Comparison of ENCODE assay signal across 13 cellular contexts in the genomic region with DNA sequence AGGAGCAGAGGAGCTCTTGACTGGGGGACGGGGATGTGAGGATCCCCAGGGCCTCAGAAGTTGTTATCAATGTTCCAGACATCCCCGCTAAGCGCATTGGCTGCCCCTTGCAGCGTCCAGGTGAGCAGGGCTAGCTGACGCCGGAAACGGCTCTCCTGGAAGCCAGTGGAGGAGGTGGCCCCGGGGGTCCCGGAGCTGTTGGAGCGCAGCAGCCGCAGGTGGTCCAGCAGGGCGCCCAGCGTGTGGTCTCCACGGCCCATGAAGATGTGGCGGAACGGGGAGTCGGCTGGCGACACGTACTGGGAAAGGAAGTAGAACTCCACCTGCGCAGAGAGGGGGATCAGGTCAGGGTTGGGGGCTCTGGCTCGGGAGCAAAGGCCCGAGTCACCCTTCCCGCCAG. TPM values are rescaled to one million over a fixed set of nuclear protein-coding genes. Genes with fewer than 3 reads are reported as not detected.
A peak's percentile ranks its signal among the peaks of the same experiment; 100 is the strongest.
DNase-seq lines count a peak whose midpoint lies in the region; ATAC-seq, FAIRE-seq and TF ChIP-seq lines count a peak whose summit lies in the region.
"Had no signal": no experiment of that assay in that cellular context is flagged by ENCODE, and none has a peak within 500 bp of the region (broad histone marks: within the 10 kb centered on the region; RNA-seq: fewer than 3 reads in every experiment).

No MANE protein-coding gene starts in this region.

- TF ChIP-seq EP300 in HepG2 (IDR thresholded peaks at IDR 0.05; ENCODE audit: low read depth in 2 of 2, low read length in 2 of 2) (no peak), HepG2 (CRISPR knock-in tag; IDR thresholded peaks at IDR 0.05; ENCODE audit: borderline replicate concordance) (no peak)

- H3K27ac ChIP-seq in HEK293 (ENCODE audit: extremely low read depth, low read depth, low read length) (no peak overlapping the region), HepG2 (ENCODE audit: extremely low read length, insufficient read depth, low read length) (no peak overlapping the region), trophoblast cell (ENCODE audit: low read depth, low read length) (no peak overlapping the region)
- H3K27ac ChIP-seq: BLaER1 treated with 17β-estradiol and CSF1 and Interleukin-3, amounts not matched to agents 10 nM and 100 nM had no signal

- H3K18ac ChIP-seq in trophoblast cell (ENCODE audit: low read length) = no peak overlapping the region

- POLR2A ChIA-PET in HEK293 (lab: Yijun Ruan, JAX) (no interaction called here), HepG2 (lab: Yijun Ruan, JAX) (interaction anchor here (1.0 to 2.7 kb wide), 6 partner anchors 8 to 61 kb away, joined by 3 to 20 read pairs (median 4); partner anchors contain the start of genes FBXO24, LRCH4 and MOSPD3)

- H3K9me3 ChIP-seq in HEK293 (ENCODE audit: control insufficient read depth, insufficient read depth, low read depth, low read length) (no peaks in the 10 kb centered on the region), HepG2 (ENCODE audit: low read length) (no peaks in the 10 kb centered on the region), trophoblast cell (ENCODE audit: insufficient read depth, low read depth, low read length) (no peaks in the 10 kb centered on the region)
- H3K9me3 ChIP-seq: BLaER1 treated with 17β-estradiol and CSF1 and Interleukin-3, amounts not matched to agents 10 nM and 100 nM had no signal

- H3K4me1 ChIP-seq in HEK293 (ENCODE audit: control insufficient read depth, insufficient read depth, low read length) = no peaks in the 10 kb centered on the region
- peaks cover 21% of the 10 kb centered on the region for H3K4me1 ChIP-seq in HepG2 (ENCODE audit: insufficient read depth, low read length)
- no peaks in the 10 kb centered on the region for H3K4me1 ChIP-seq in trophoblast cell (ENCODE audit: control insufficient read depth in 1 of 2, insufficient read depth in 2 of 2, low read length in 2 of 2)

- 97% methylated on average over 20 of the region's 23 CpGs for WGBS in HepG2 (ENCODE audit: low lambda C conversion rate)
- no CpG with 5 or more reads among the region's 23 CpGs for WGBS in trophoblast cell (ENCODE audit: extremely low coverage, insufficient coverage, insufficient read length)

- H2BK5ac ChIP-seq in trophoblast cell (ENCODE audit: low read depth, low read length, poor library complexity) = no peak overlapping the region

- H3K36me3 ChIP-seq in HEK293 (ENCODE audit: control insufficient read depth in 2 of 2, insufficient read depth in 1 of 2, low read length in 2 of 2) (no peaks in the 10 kb centered on the region), HepG2 (replicated peaks in 1 of 2; ENCODE audit: control insufficient read depth in 1 of 2, insufficient read depth in 2 of 2, low read length in 2 of 2) (peaks cover 0 to 4% of the 10 kb centered on the region in 2 experiments; a peak in 1 of 5 replicates), trophoblast cell (ENCODE audit: control insufficient read depth in 1 of 2, insufficient read depth in 2 of 2, low read length in 2 of 2) (no peaks in the 10 kb centered on the region)

- no peak overlapping the region for H4K8ac ChIP-seq in trophoblast cell (ENCODE audit: low read depth, low read length)

- intact Hi-C loops in HepG2 (cut with micrococcal nuclease; ENCODE audit: unreplicated experiment) = no loop called here

- H2BK120ac ChIP-seq in trophoblast cell (ENCODE audit: insufficient read depth, low read length, poor library complexity) = no peak overlapping the region

- TF ChIP-seq RAD21 in HepG2 (CRISPR knock-in tag; IDR thresholded peaks at IDR 0.05) = no peak

- DNase-seq in HepG2 (ENCODE audit: low spot score) = no peak
- no peak for DNase-seq in trophoblast cell
- no peak for DNase-seq in frontal cortex (ENCODE audit: low spot score in 2 of 2)
- no peak for DNase-seq in G401 (ENCODE audit: low spot score)
- DNase-seq: ACHN; CD4-positive, CD25-positive, alpha-beta regulatory T cell; DMS53 had no signal

- 0 out of 4 replicates have a peak, but pooled peaks of 1 of the 2 experiments have one; percentile 19 for TF ChIP-seq POLR2A in HepG2 (IDR thresholded peaks at IDR 0.05; ENCODE audit: insufficient read depth in 1 of 2, low read depth in 2 of 2, low read length in 2 of 2)

- H2BK12ac ChIP-seq in trophoblast cell (ENCODE audit: low read length) = no peak overlapping the region

- no peak overlapping the region for H3K23ac ChIP-seq in trophoblast cell (ENCODE audit: low read length)

- no peak for FAIRE-seq in HepG2 (lab: Jason Lieb, UNC)
- FAIRE-seq in frontal cortex (lab: Jason Lieb, UNC) = no peak
- FAIRE-seq: H54, HTR-8/SVneo had no signal

- no peak for ATAC-seq in HepG2
- ATAC-seq: HCT116 had no signal

- no peaks in the 10 kb centered on the region for H3K27me3 ChIP-seq in HepG2 (ENCODE audit: control insufficient read depth in 1 of 2, insufficient read depth in 2 of 2, low read length in 2 of 2)
- H3K27me3 ChIP-seq in trophoblast cell (ENCODE audit: insufficient read depth, low read length) = no peaks in the 10 kb centered on the region
- H3K27me3 ChIP-seq: BLaER1 treated with 17β-estradiol and CSF1 and Interleukin-3, amounts not matched to agents 10 nM and 100 nM had no signal

- H3K79me1 ChIP-seq in trophoblast cell (ENCODE audit: low read length) = no peaks in the 10 kb centered on the region

- H4K91ac ChIP-seq in trophoblast cell (ENCODE audit: low read depth, low read length) = no peak overlapping the region

- H3K14ac ChIP-seq in trophoblast cell (ENCODE audit: low read length) = no peak overlapping the region

- H3K4me2 ChIP-seq in HepG2 (ENCODE audit: low read depth, low read length) (no peak overlapping the region), trophoblast cell (ENCODE audit: low read length) (no peak overlapping the region)
- H3K4me2 ChIP-seq: BLaER1 treated with 17β-estradiol and CSF1 and Interleukin-3, amounts not matched to agents 10 nM and 100 nM had no signal

- no peak overlapping the region for H2AFZ ChIP-seq in HepG2 (ENCODE audit: low read length)
- H2AFZ ChIP-seq in trophoblast cell (ENCODE audit: insufficient read depth, low read length, poor library complexity) = no peak overlapping the region

- CTCF ChIA-PET in HEK293 (lab: Yijun Ruan, JAX) (interaction anchor here (1.4 to 2.4 kb wide), 2 partner anchors 12 to 71 kb away, joined by 3 to 10 read pairs; no protein-coding TSS in a partner anchor), HepG2 (lab: Yijun Ruan, JAX; ENCODE audit: low intra/inter-chr PET ratio, low total read pairs) (no interaction called here)

- no peak overlapping the region for H3K4me3 ChIP-seq in HEK293 (ENCODE audit: low read depth, low read length)
- H3K4me3 ChIP-seq in HepG2 (replicated peaks in 1 of 3; ENCODE audit: insufficient read depth in 1 of 3, low read depth in 2 of 3, low read length in 3 of 3) = no peak overlapping the region
- H3K4me3 ChIP-seq in trophoblast cell (ENCODE audit: low read depth, low read length) = peak overlapping the region; percentile 37
- H3K4me3 ChIP-seq: BLaER1 treated with 17β-estradiol and CSF1 and Interleukin-3, amounts not matched to agents 10 nM and 100 nM had no signal

- no peak overlapping the region for H2AK5ac ChIP-seq in trophoblast cell (ENCODE audit: low read length)

- H3K79me2 ChIP-seq in HepG2 (ENCODE audit: insufficient read depth, low read length) (no peaks in the 10 kb centered on the region), trophoblast cell (ENCODE audit: control insufficient read depth, insufficient read depth, low read length, poor library complexity) (no peaks in the 10 kb centered on the region)

- H3K9ac ChIP-seq in HepG2 (ENCODE audit: insufficient read depth, low read depth, low read length) (no peak overlapping the region), trophoblast cell (ENCODE audit: low read length) (no peak overlapping the region)

- H4K12ac ChIP-seq in trophoblast cell (ENCODE audit: low read depth, low read length) = no peak overlapping the region

- in situ Hi-C loops in HepG2 (cut with HindIII; ENCODE audit: extremely low pct_ligation_motif_present, low pct_unique_long_range_greater_than_20kb) (no loop called here), G401 (cut with HindIII; ENCODE audit: low sequenced_read_pairs) (no loop called here)

- no peak overlapping the region for H3K4ac ChIP-seq in trophoblast cell (ENCODE audit: low read depth, low read length)

- no peaks in the 10 kb centered on the region for H4K20me1 ChIP-seq in HepG2 (ENCODE audit: insufficient read depth, low read length)
- H4K20me1 ChIP-seq: BLaER1 treated with 17β-estradiol and CSF1 and Interleukin-3, amounts not matched to agents 10 nM and 100 nM had no signal

- BruUV-seq in HepG2 (replicated peaks; lab: Mats Ljungman, UMichigan) = TSS peak; percentile 41

- no peak for TF ChIP-seq CTCF in HEK293 (tag by site-specific recombination; IDR thresholded peaks at IDR 0.05)
- no peak for TF ChIP-seq CTCF in HepG2 (CRISPR knock-in tag; IDR thresholded peaks at IDR 0.05)

RNA-seq across cellular contexts. Expression of gene MOSPD3, which starts 8.5 kb away (rescaled TPM):
- total RNA-seq in HepG2 (2016; rRNA removed; fragmentation: Illumina TruSeq; extraction: Trizol) (6.1 and 7.6 TPM in 2 replicates), frontal cortex (9.0 TPM)
- total RNA-seq in HepG2 (2016; cell fraction: cytosol; rRNA removed; fragmentation: Illumina TruSeq; extraction: Trizol; ENCODE audit: low read depth) = 12.3 and 20.4 TPM in 2 replicates
- total RNA-seq in HepG2 (2016; cell fraction: insoluble cytoplasmic fraction; rRNA removed; fragmentation: Illumina TruSeq; extraction: Trizol) = 4.0 and 7.0 TPM in 2 replicates
- 15.9 and 22.1 TPM in 2 replicates for total RNA-seq in HepG2 (2016; cell fraction: membrane; rRNA removed; fragmentation: Illumina TruSeq; extraction: Trizol)
- 4.2 and 6.2 TPM in 2 replicates for total RNA-seq in HepG2 (2016; cell fraction: nucleus; rRNA removed; fragmentation: Illumina TruSeq; extraction: Trizol)
- polyA plus RNA-seq in HepG2 (2011; rRNA removed) = 8.6 and 8.8 TPM in 2 replicates
- 3.9 and 6.3 TPM in 2 replicates for polyA plus RNA-seq in HepG2 (2011; cell fraction: cytosol; rRNA removed)
- polyA plus RNA-seq in HepG2 (2011; cell fraction: nucleus; rRNA removed) = 21.4 and 23.3 TPM in 2 replicates
- polyA plus RNA-seq in HepG2 (2012) = 7.9 and 11.0 TPM in 2 replicates
- 45.9 and 64.3 TPM in 2 replicates for polyA plus RNA-seq in HepG2 (2016; cell fraction: cytosol; fragmentation: Illumina TruSeq; extraction: Trizol; ENCODE audit: low read depth)
- polyA plus RNA-seq in HepG2 (2016; cell fraction: insoluble cytoplasmic fraction; fragmentation: Illumina TruSeq; extraction: Trizol; ENCODE audit: low read depth) = 15.6 and 23.4 TPM in 2 replicates
- 47.5 and 59.2 TPM in 2 replicates for polyA plus RNA-seq in HepG2 (2016; cell fraction: membrane; fragmentation: Illumina TruSeq; extraction: Trizol; ENCODE audit: low read depth)
- polyA plus RNA-seq in HepG2 (2016; cell fraction: nucleus; fragmentation: Illumina TruSeq; extraction: Trizol; ENCODE audit: insufficient read depth, low read depth) = 17.4 and 18.3 TPM in 2 replicates
- polyA minus RNA-seq in HepG2 (2011; rRNA and poly(A)+ RNA removed; ENCODE audit: low replicate concordance) = 3.9 and 4.7 TPM in 2 replicates
- 1.7 and 2.4 TPM in 2 replicates for polyA minus RNA-seq in HepG2 (2011; cell fraction: cytosol; rRNA and poly(A)+ RNA removed)
- polyA minus RNA-seq in HepG2 (2011; cell fraction: nucleus; rRNA and poly(A)+ RNA removed) = 4.5 and 5.2 TPM in 2 replicates
- 18.6 and 19.0 TPM in 2 replicates for polyA plus RNA-seq in trophoblast cell (2013)
- 12.9 and 52.9 TPM in 2 replicates for total RNA-seq in G401 (2014; rRNA removed; shearing (Covaris generic))

RNA-seq across cellular contexts. Expression of gene PCOLCE, which starts 18.6 kb away (rescaled TPM):
- total RNA-seq in HepG2 (2016; rRNA removed; fragmentation: Illumina TruSeq; extraction: Trizol) (3.9 and 16.0 TPM in 2 replicates), frontal cortex (3.3 TPM)
- 2.1 and 2.3 TPM in 2 replicates for total RNA-seq in HepG2 (2016; cell fraction: cytosol; rRNA removed; fragmentation: Illumina TruSeq; extraction: Trizol; ENCODE audit: low read depth)
- 3.3 and 18.3 TPM in 2 replicates for total RNA-seq in HepG2 (2016; cell fraction: insoluble cytoplasmic fraction; rRNA removed; fragmentation: Illumina TruSeq; extraction: Trizol)
- 1.9 and 2.0 TPM in 2 replicates for total RNA-seq in HepG2 (2016; cell fraction: membrane; rRNA removed; fragmentation: Illumina TruSeq; extraction: Trizol)
- 20.4 and 23.8 TPM in 2 replicates for total RNA-seq in HepG2 (2016; cell fraction: nucleus; rRNA removed; fragmentation: Illumina TruSeq; extraction: Trizol)
- polyA plus RNA-seq in HepG2 (2011; rRNA removed) = 5.3 and 6.9 TPM in 2 replicates
- polyA plus RNA-seq in HepG2 (2011; cell fraction: cytosol; rRNA removed) = 3.1 and 3.4 TPM in 2 replicates
- 62.1 and 64.1 TPM in 2 replicates for polyA plus RNA-seq in HepG2 (2011; cell fraction: nucleus; rRNA removed)
- 15.6 and 28.9 TPM in 2 replicates for polyA plus RNA-seq in HepG2 (2012)
- 3.5 and 3.8 TPM in 2 replicates for polyA plus RNA-seq in HepG2 (2016; cell fraction: cytosol; fragmentation: Illumina TruSeq; extraction: Trizol; ENCODE audit: low read depth)
- polyA plus RNA-seq in HepG2 (2016; cell fraction: insoluble cytoplasmic fraction; fragmentation: Illumina TruSeq; extraction: Trizol; ENCODE audit: low read depth) = 6.3 and 9.1 TPM in 2 replicates
- 3.4 and 3.6 TPM in 2 replicates for polyA plus RNA-seq in HepG2 (2016; cell fraction: membrane; fragmentation: Illumina TruSeq; extraction: Trizol; ENCODE audit: low read depth)
- 81.2 and 84.3 TPM in 2 replicates for polyA plus RNA-seq in HepG2 (2016; cell fraction: nucleus; fragmentation: Illumina TruSeq; extraction: Trizol; ENCODE audit: insufficient read depth, low read depth)
- polyA minus RNA-seq in HepG2 (2011; rRNA and poly(A)+ RNA removed; ENCODE audit: low replicate concordance) = 1.7 and 2.2 TPM in 2 replicates
- 3.4 and 4.9 TPM in 2 replicates for polyA minus RNA-seq in HepG2 (2011; cell fraction: cytosol; rRNA and poly(A)+ RNA removed)
- polyA minus RNA-seq in HepG2 (2011; cell fraction: nucleus; rRNA and poly(A)+ RNA removed) = 7.1 and 9.0 TPM in 2 replicates
- 37.2 and 37.6 TPM in 2 replicates for polyA plus RNA-seq in trophoblast cell (2013)
- 72.9 and 82.8 TPM in 2 replicates for total RNA-seq in G401 (2014; rRNA removed; shearing (Covaris generic))

RNA-seq across cellular contexts. Expression of gene TFR2, which starts 20.5 kb away (rescaled TPM):
- total RNA-seq in HepG2 (2016; rRNA removed; fragmentation: Illumina TruSeq; extraction: Trizol) = 12.5 and 36.9 TPM in 2 replicates
- total RNA-seq in HepG2 (2016; cell fraction: cytosol; rRNA removed; fragmentation: Illumina TruSeq; extraction: Trizol; ENCODE audit: low read depth) = 3.4 and 5.6 TPM in 2 replicates
- 10.1 and 35.7 TPM in 2 replicates for total RNA-seq in HepG2 (2016; cell fraction: insoluble cytoplasmic fraction; rRNA removed; fragmentation: Illumina TruSeq; extraction: Trizol)
- total RNA-seq in HepG2 (2016; cell fraction: membrane; rRNA removed; fragmentation: Illumina TruSeq; extraction: Trizol) = 8.2 and 10.4 TPM in 2 replicates
- 34.2 and 34.9 TPM in 2 replicates for total RNA-seq in HepG2 (2016; cell fraction: nucleus; rRNA removed; fragmentation: Illumina TruSeq; extraction: Trizol)
- 64.2 and 122 TPM in 2 replicates for polyA plus RNA-seq in HepG2 (2011; rRNA removed)
- polyA plus RNA-seq in HepG2 (2011; cell fraction: cytosol; rRNA removed) = 55.9 and 57.8 TPM in 2 replicates
- polyA plus RNA-seq in HepG2 (2011; cell fraction: nucleus; rRNA removed) = 182 and 193 TPM in 2 replicates
- 111 and 151 TPM in 2 replicates for polyA plus RNA-seq in HepG2 (2012)
- 4.2 and 4.6 TPM in 2 replicates for polyA plus RNA-seq in HepG2 (2016; cell fraction: cytosol; fragmentation: Illumina TruSeq; extraction: Trizol; ENCODE audit: low read depth)
- polyA plus RNA-seq in HepG2 (2016; cell fraction: insoluble cytoplasmic fraction; fragmentation: Illumina TruSeq; extraction: Trizol; ENCODE audit: low read depth) = 11.4 and 13.6 TPM in 2 replicates
- 6.6 and 6.9 TPM in 2 replicates for polyA plus RNA-seq in HepG2 (2016; cell fraction: membrane; fragmentation: Illumina TruSeq; extraction: Trizol; ENCODE audit: low read depth)
- 79.8 and 81.7 TPM in 2 replicates for polyA plus RNA-seq in HepG2 (2016; cell fraction: nucleus; fragmentation: Illumina TruSeq; extraction: Trizol; ENCODE audit: insufficient read depth, low read depth)
- 17.0 and 39.6 TPM in 2 replicates for polyA minus RNA-seq in HepG2 (2011; rRNA and poly(A)+ RNA removed; ENCODE audit: low replicate concordance)
- polyA minus RNA-seq in HepG2 (2011; cell fraction: cytosol; rRNA and poly(A)+ RNA removed) = 14.2 and 31.8 TPM in 2 replicates
- 27.4 and 31.8 TPM in 2 replicates for polyA minus RNA-seq in HepG2 (2011; cell fraction: nucleus; rRNA and poly(A)+ RNA removed)
- polyA plus RNA-seq in trophoblast cell (2013) = 0.24 and 0.30 TPM in 2 replicates
- 2.9 TPM for total RNA-seq in frontal cortex
- total RNA-seq in G401 (2014; rRNA removed; shearing (Covaris generic)) = 1.1 and 1.7 TPM in 2 replicates
- total RNA-seq: A172 had no signal

RNA-seq across cellular contexts. Expression of gene FBXO24, which starts 34.7 kb away (rescaled TPM):
- total RNA-seq in HepG2 (2016; rRNA removed; fragmentation: Illumina TruSeq; extraction: Trizol) (0.13 and 0.20 TPM in 2 replicates), frontal cortex (0.41 TPM)
- 0.18 and 0.61 TPM in 2 replicates for total RNA-seq in HepG2 (2016; cell fraction: cytosol; rRNA removed; fragmentation: Illumina TruSeq; extraction: Trizol; ENCODE audit: low read depth)
- total RNA-seq in HepG2 (2016; cell fraction: insoluble cytoplasmic fraction; rRNA removed; fragmentation: Illumina TruSeq; extraction: Trizol) = 0.24 TPM in 1 of 2 replicates, not detected in the other
- 0.12 and 0.21 TPM in 2 replicates for total RNA-seq in HepG2 (2016; cell fraction: membrane; rRNA removed; fragmentation: Illumina TruSeq; extraction: Trizol)
- total RNA-seq in HepG2 (2016; cell fraction: nucleus; rRNA removed; fragmentation: Illumina TruSeq; extraction: Trizol) = 0.56 TPM in 1 of 2 replicates, not detected in the other
- polyA plus RNA-seq in HepG2 (2011; rRNA removed) = 0.31 and 0.55 TPM in 2 replicates
- 0.31 and 0.32 TPM in 2 replicates for polyA plus RNA-seq in HepG2 (2011; cell fraction: cytosol; rRNA removed)
- polyA plus RNA-seq in HepG2 (2011; cell fraction: nucleus; rRNA removed) = 2.0 and 2.1 TPM in 2 replicates
- 0.15 and 0.31 TPM in 2 replicates for polyA plus RNA-seq in HepG2 (2012)
- 0.08 and 0.10 TPM in 2 replicates for polyA plus RNA-seq in HepG2 (2016; cell fraction: cytosol; fragmentation: Illumina TruSeq; extraction: Trizol; ENCODE audit: low read depth)
- polyA plus RNA-seq in HepG2 (2016; cell fraction: insoluble cytoplasmic fraction; fragmentation: Illumina TruSeq; extraction: Trizol; ENCODE audit: low read depth) = 0.21 and 0.26 TPM in 2 replicates
- polyA plus RNA-seq in HepG2 (2016; cell fraction: membrane; fragmentation: Illumina TruSeq; extraction: Trizol; ENCODE audit: low read depth) = 0.14 and 0.22 TPM in 2 replicates
- 0.38 and 0.51 TPM in 2 replicates for polyA plus RNA-seq in HepG2 (2016; cell fraction: nucleus; fragmentation: Illumina TruSeq; extraction: Trizol; ENCODE audit: insufficient read depth, low read depth)
- polyA minus RNA-seq in HepG2 (2011; rRNA and poly(A)+ RNA removed; ENCODE audit: low replicate concordance) = 0.80 and 0.94 TPM in 2 replicates
- not detected in 2 replicates for polyA minus RNA-seq in HepG2 (2011; cell fraction: cytosol; rRNA and poly(A)+ RNA removed)
- 0.26 and 0.50 TPM in 2 replicates for polyA minus RNA-seq in HepG2 (2011; cell fraction: nucleus; rRNA and poly(A)+ RNA removed)
- polyA plus RNA-seq in trophoblast cell (2013) = 0.29 and 0.47 TPM in 2 replicates
- 0.78 TPM in 1 of 2 replicates, not detected in the other for total RNA-seq in G401 (2014; rRNA removed; shearing (Covaris generic))
- total RNA-seq: A172; CD4-positive, CD25-positive, alpha-beta regulatory T cell had no signal

RNA-seq across cellular contexts. Expression of gene LRCH4, which starts 34.9 kb away (rescaled TPM):
- total RNA-seq in HepG2 (2016; rRNA removed; fragmentation: Illumina TruSeq; extraction: Trizol) (2.9 and 7.0 TPM in 2 replicates), frontal cortex (6.1 TPM)
- 10.0 and 10.9 TPM in 2 replicates for total RNA-seq in HepG2 (2016; cell fraction: cytosol; rRNA removed; fragmentation: Illumina TruSeq; extraction: Trizol; ENCODE audit: low read depth)
- total RNA-seq in HepG2 (2016; cell fraction: insoluble cytoplasmic fraction; rRNA removed; fragmentation: Illumina TruSeq; extraction: Trizol) = 3.0 and 6.9 TPM in 2 replicates
- 2.9 and 3.8 TPM in 2 replicates for total RNA-seq in HepG2 (2016; cell fraction: membrane; rRNA removed; fragmentation: Illumina TruSeq; extraction: Trizol)
- 9.9 and 11.5 TPM in 2 replicates for total RNA-seq in HepG2 (2016; cell fraction: nucleus; rRNA removed; fragmentation: Illumina TruSeq; extraction: Trizol)
- polyA plus RNA-seq in HepG2 (2011; rRNA removed) = 9.3 and 11.1 TPM in 2 replicates
- polyA plus RNA-seq in HepG2 (2011; cell fraction: cytosol; rRNA removed) = 1.9 and 2.9 TPM in 2 replicates
- 106 and 117 TPM in 2 replicates for polyA plus RNA-seq in HepG2 (2011; cell fraction: nucleus; rRNA removed)
- 10.1 and 13.5 TPM in 2 replicates for polyA plus RNA-seq in HepG2 (2012)
- polyA plus RNA-seq in HepG2 (2016; cell fraction: cytosol; fragmentation: Illumina TruSeq; extraction: Trizol; ENCODE audit: low read depth) = 1.1 and 1.2 TPM in 2 replicates
- polyA plus RNA-seq in HepG2 (2016; cell fraction: insoluble cytoplasmic fraction; fragmentation: Illumina TruSeq; extraction: Trizol; ENCODE audit: low read depth) = 5.9 and 7.3 TPM in 2 replicates
- polyA plus RNA-seq in HepG2 (2016; cell fraction: membrane; fragmentation: Illumina TruSeq; extraction: Trizol; ENCODE audit: low read depth) = 1.5 and 2.1 TPM in 2 replicates
- 38.5 and 39.0 TPM in 2 replicates for polyA plus RNA-seq in HepG2 (2016; cell fraction: nucleus; fragmentation: Illumina TruSeq; extraction: Trizol; ENCODE audit: insufficient read depth, low read depth)
- 11.4 and 13.8 TPM in 2 replicates for polyA minus RNA-seq in HepG2 (2011; rRNA and poly(A)+ RNA removed; ENCODE audit: low replicate concordance)
- 8.0 and 17.6 TPM in 2 replicates for polyA minus RNA-seq in HepG2 (2011; cell fraction: cytosol; rRNA and poly(A)+ RNA removed)
- 25.9 and 27.4 TPM in 2 replicates for polyA minus RNA-seq in HepG2 (2011; cell fraction: nucleus; rRNA and poly(A)+ RNA removed)
- 37.0 and 40.0 TPM in 2 replicates for polyA plus RNA-seq in trophoblast cell (2013)
- total RNA-seq in G401 (2014; rRNA removed; shearing (Covaris generic)) = 6.5 and 12.1 TPM in 2 replicates
